10 cellular contexts compared by ENCODE assay signal in the genomic region with DNA sequence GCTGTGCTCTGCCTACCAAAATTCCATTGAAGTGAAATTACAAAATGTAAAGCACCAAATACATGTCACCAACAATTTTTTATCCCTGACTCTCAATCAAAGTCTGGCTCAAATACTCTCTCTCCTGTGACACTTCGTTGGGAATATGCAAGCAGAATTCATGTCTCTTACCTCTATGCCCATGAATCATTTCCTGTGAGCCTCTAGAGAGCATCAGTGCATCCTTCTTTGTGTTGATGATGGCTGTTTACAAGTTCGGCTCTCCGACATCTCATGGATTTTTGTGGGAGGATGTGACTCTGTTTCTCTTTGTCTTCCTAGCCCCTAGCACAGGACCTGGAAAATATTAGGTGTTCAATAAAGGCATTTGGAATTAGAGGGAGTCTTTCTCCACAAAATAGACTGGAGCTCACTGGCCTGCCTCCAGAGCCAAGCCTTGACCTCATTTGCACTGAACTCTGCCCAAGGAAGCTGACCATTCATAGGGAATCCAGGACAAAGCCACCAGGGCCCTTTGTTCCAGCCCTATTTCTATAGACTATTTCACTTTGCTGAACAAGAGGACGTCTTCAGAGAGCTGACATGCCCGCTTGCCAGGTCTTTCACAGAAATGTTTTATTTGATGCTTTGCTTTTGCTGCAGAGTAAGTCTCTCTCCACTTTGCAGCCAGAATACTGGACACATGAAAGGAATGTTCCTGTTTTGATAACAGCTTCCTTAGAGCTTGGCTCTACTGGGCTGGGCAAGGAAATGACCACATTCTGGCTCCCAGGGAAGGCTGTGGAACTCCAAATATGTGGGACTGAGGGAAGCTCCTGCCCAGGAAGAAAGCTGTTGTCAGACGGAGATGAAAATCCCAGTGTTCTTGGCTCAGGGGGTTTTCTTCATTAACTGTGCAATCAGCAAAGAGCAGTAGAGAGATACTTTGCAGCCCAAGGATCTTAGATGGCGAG.
DNase-seq lines count a peak whose midpoint lies in the region; ATAC-seq and TF ChIP-seq lines count a peak whose summit lies in the region.
"Had no signal": no experiment of that assay in that cellular context is flagged by ENCODE, and none has a peak within 500 bp of the region (broad histone marks: within the 10 kb centered on the region; RNA-seq: fewer than 3 reads in every experiment).

No MANE protein-coding gene starts in this region.

- TF ChIP-seq CTCF in cardiac muscle cell (IDR thresholded peaks at IDR 0.05; ENCODE audit: low read depth, low read length) (no peak), choroid plexus epithelial cell (conservative IDR thresholded peaks at IDR 0.05; ENCODE audit: low read depth, low read length) (no peak), vagina (IDR thresholded peaks at IDR 0.05) (no peak)

- H3K4me3 ChIP-seq in cardiac muscle cell = no peak overlapping the region
- no peak overlapping the region for H3K4me3 ChIP-seq in choroid plexus epithelial cell (ENCODE audit: low read depth, low read length)
- H3K4me3 ChIP-seq in vagina = no peak overlapping the region

- intact Hi-C loops in Right ventricle myocardium superior (cut with DNase I) = no loop called here
- intact Hi-C loops in vagina (cut with DNase I) = no loop called here

- no peak for ATAC-seq in Right ventricle myocardium superior (ENCODE audit: poor library complexity)

- no peak for TF ChIP-seq POLR2A in vagina (IDR thresholded peaks at IDR 0.05)

- no peak overlapping the region for H3K27ac ChIP-seq in cardiac muscle cell
- peak overlapping the region; percentile 56 for H3K27ac ChIP-seq in vagina
- H3K27ac ChIP-seq: parathyroid adenoma had no signal

- peak; percentile 13 to 96 for DNase-seq in cardiac muscle cell (ENCODE audit: low read depth in 1 of 2, low spot score in 1 of 2)
- no peak for DNase-seq in Right ventricle myocardium superior
- peak; percentile 91 for DNase-seq in choroid plexus epithelial cell (ENCODE audit: low read depth)
- peak; percentile 37 for DNase-seq in kidney glomerular epithelial cell (lab: John Stamatoyannopoulos, UW)
- peak in 1 of 2 donors; percentile 56 for DNase-seq in vagina (ENCODE audit: extremely low spot score in 2 of 2)
- DNase-seq in HUDEP-2 (lab: John Stamatoyannopoulos, UW; ENCODE audit: unreplicated experiment in 76 of 76) = no peak
- DNase-seq in SIG-M5 treated with dmso at 0.1 percent for 504 hours (lab: John Stamatoyannopoulos, UW; ENCODE audit: unreplicated experiment) = no peak
- DNase-seq in activated T-cell treated with anti-CD3 and anti-CD28 coated beads, Interleukin-2, amount 50 U/mL, for 48 hours = no peak
- DNase-seq: activated naive CD4-positive, alpha-beta T cell treated with anti-CD3 and anti-CD28 coated beads, Interleukin-2, amount 10 ng/mL, durations not matched to agents 7 days and 5 days had no signal

- H3K9me3 ChIP-seq in cardiac muscle cell (ENCODE audit: low read depth) (no peaks in the 10 kb centered on the region), vagina (no peaks in the 10 kb centered on the region)

- no peaks in the 10 kb centered on the region for H3K4me1 ChIP-seq in cardiac muscle cell (ENCODE audit: low read depth)
- H3K4me1 ChIP-seq in vagina = peaks cover 38% of the 10 kb centered on the region
- H3K4me1 ChIP-seq: parathyroid adenoma had no signal

- H3K27me3 ChIP-seq in cardiac muscle cell (no peaks in the 10 kb centered on the region), vagina (no peaks in the 10 kb centered on the region)

- H3K36me3 ChIP-seq in cardiac muscle cell (no peaks in the 10 kb centered on the region), vagina (no peaks in the 10 kb centered on the region)

Comparison
In these comparisons a context has a peak if more than half of its experiments do, and no peak if none do; other contexts are left out.
1. DNase-seq: peak in cardiac muscle cell (2 of 2), choroid plexus epithelial cell (single experiment) and kidney glomerular epithelial cell (single experiment); none in Right ventricle myocardium superior (single experiment), HUDEP-2 (0 of 76), SIG-M5 treated with dmso at 0.1 percent for 504 hours (single experiment) and activated T-cell treated with anti-CD3 and anti-CD28 coated beads, Interleukin-2, amount 50 U/mL, for 48 hours (0 of 2).